ENCODE assay signal across 15 cellular contexts in the genomic region with DNA sequence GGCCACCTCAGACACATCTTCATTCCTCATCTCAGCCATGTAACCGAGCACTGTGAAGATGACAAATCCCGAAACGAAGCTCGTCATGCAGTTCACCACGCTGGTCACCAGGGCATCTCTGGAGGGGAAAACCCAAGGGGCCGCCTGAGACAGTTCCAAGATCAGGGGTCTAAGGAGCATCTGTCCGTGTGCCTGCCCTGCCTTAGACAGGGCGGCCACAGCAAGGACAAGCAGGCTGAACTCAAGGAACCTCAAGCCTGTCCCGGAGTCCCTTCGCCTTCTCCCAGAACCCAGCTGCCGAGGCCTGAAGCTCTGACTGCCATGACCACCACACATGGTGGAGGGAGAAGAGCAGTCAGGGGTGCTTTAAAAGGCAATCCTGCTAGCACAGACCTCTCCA.
DNase-seq lines count a peak whose midpoint lies in the region; ATAC-seq, FAIRE-seq and TF ChIP-seq lines count a peak whose summit lies in the region.
"Had no signal": no experiment of that assay in that cellular context is flagged by ENCODE, and none has a peak within 500 bp of the region (broad histone marks: within the 10 kb centered on the region; RNA-seq: fewer than 3 reads in every experiment).

No MANE protein-coding gene starts in this region.

- peaks cover 7% of the 10 kb centered on the region for H3K27me3 Mint-ChIP-seq in memory B cell

- no peaks in the 10 kb centered on the region for H3K4me1 Mint-ChIP-seq in memory B cell

- H3K27ac Mint-ChIP-seq in memory B cell, result no peak overlapping the region

- TF ChIP-seq CTCF in GM20000 (IDR thresholded peaks at IDR 0.05; ENCODE audit: extremely low read depth, missing control alignments), result no peak

- H3K36me3 Mint-ChIP-seq in memory B cell, result no peaks in the 10 kb centered on the region

- ATAC-seq in GM18511 (IDR thresholded peaks at IDR 0.05; ENCODE audit: unreplicated experiment) (peak; percentile 83), HG03039 (IDR thresholded peaks at IDR 0.05; ENCODE audit: unreplicated experiment) (peak; percentile 62), memory B cell (ENCODE audit: low read depth) (peak; percentile 60)

- no peak overlapping the region for H3K4me3 Mint-ChIP-seq in memory B cell

- H3K9me3 Mint-ChIP-seq in memory B cell, result no peaks in the 10 kb centered on the region

- no peak for FAIRE-seq in HTR-8/SVneo (lab: Jason Lieb, UNC)
- FAIRE-seq: RCC 7860 had no signal

- DNase-seq in GM20000 (ENCODE audit: low spot score) (peak; percentile 75), memory B cell (ENCODE audit: low spot score in 2 of 2) (no peak), DMS 273 treated with DMSO at 0.1 percent for 48 hours (lab: John Stamatoyannopoulos, UW) (no peak), HTR-8/SVneo (ENCODE audit: insufficient read length, low spot score) (no peak), HK-2 (ENCODE audit: unreplicated experiment) (no peak)
- no peak for DNase-seq in stimulated activated CD8-positive, alpha-beta memory T cell treated with anti-CD3 and anti-CD28 coated beads, Interleukin-4, amount 100 ng/mL, for 48 hours
- DNase-seq: activated gamma-delta T cell treated with Interleukin-2 at 50 U/mL for 16 hours; central memory CD4-positive, alpha-beta T cell; Karpas-422; NCI-H2171; sigmoid colon; uterus had no signal
